In genomic region chr4:15729910-15730533, GRCh38 we compare ENCODE assay signal across 8 cellular contexts. TPM values are rescaled to one million over a fixed set of nuclear protein-coding genes. Genes with fewer than 3 reads are reported as not detected.
DNase-seq lines count a peak whose midpoint lies in the region; ATAC-seq and TF ChIP-seq lines count a peak whose summit lies in the region.

No MANE protein-coding gene starts in this region.

- H3K9me3 Mint-ChIP-seq in T-cell = no peaks in the 10 kb centered on the region
- H3K9me3 Mint-ChIP-seq in naive thymus-derived CD8-positive, alpha-beta T cell = no peaks in the 10 kb centered on the region

- peaks cover 13 to 19% (median 15%) of the 10 kb centered on the region in 3 donors for H3K4me1 Mint-ChIP-seq in T-cell
- H3K4me1 Mint-ChIP-seq in naive thymus-derived CD8-positive, alpha-beta T cell = peaks cover 12 to 18% (median 13%) of the 10 kb centered on the region in 4 donors

- no peaks in the 10 kb centered on the region for H3K27me3 Mint-ChIP-seq in T-cell
- H3K27me3 Mint-ChIP-seq in naive thymus-derived CD8-positive, alpha-beta T cell = no peaks in the 10 kb centered on the region

- peak; percentile 80 for TF ChIP-seq CTCF in LNCaP clone FGC (IDR thresholded peaks at IDR 0.05; ENCODE audit: control insufficient read depth, extremely low read depth, insufficient read depth)
- peak; percentile 84 for TF ChIP-seq CTCF in epithelial cell of proximal tubule (conservative IDR thresholded peaks at IDR 0.05; ENCODE audit: low read depth, low read length)

- H3K4me3 Mint-ChIP-seq in T-cell = no peak overlapping the region
- no peak overlapping the region for H3K4me3 Mint-ChIP-seq in naive thymus-derived CD8-positive, alpha-beta T cell

- POLR2A ChIA-PET in T-cell (lab: Charles Lee) = no interaction called here
- POLR2A ChIA-PET in naive thymus-derived CD8-positive, alpha-beta T cell (lab: Charles Lee) = no interaction called here

- DNase-seq in NCI-H345 treated with DMSO at 0.1 percent for 48 hours (lab: John Stamatoyannopoulos, UW; ENCODE audit: unreplicated experiment) = peak; percentile 19
- DNase-seq in NCI-H345 (lab: John Stamatoyannopoulos, UW) = no peak
- DNase-seq in GM19240 (ENCODE audit: insufficient read length, low spot score) = peak; percentile 26
- no peak for DNase-seq in LNCaP clone FGC (ENCODE audit: low read depth)
- peak in 18 of 34 experiments; percentile 4 to 43 (median 15) for DNase-seq in T-cell
- no peak for DNase-seq in epithelial cell of proximal tubule (ENCODE audit: low read depth)
- DNase-seq in naive thymus-derived CD8-positive, alpha-beta T cell = peak in 8 of 10 donors; percentile 9 to 66 (median 44)
- no peak for DNase-seq in T1000 (lab: John Stamatoyannopoulos, UW)

- no peak overlapping the region for H3K27ac Mint-ChIP-seq in T-cell
- no peak overlapping the region for H3K27ac Mint-ChIP-seq in naive thymus-derived CD8-positive, alpha-beta T cell

- H3K36me3 Mint-ChIP-seq in T-cell = no peaks in the 10 kb centered on the region
- H3K36me3 Mint-ChIP-seq in naive thymus-derived CD8-positive, alpha-beta T cell = no peaks in the 10 kb centered on the region

- no peak overlapping the region for H3K4me3 ChIP-seq in LNCaP clone FGC (ENCODE audit: low read depth, low read length)
- H3K4me3 ChIP-seq in epithelial cell of proximal tubule (ENCODE audit: low read depth, low read length) = no peak overlapping the region

- peak; percentile 40 to 64 (median 52) for ATAC-seq in T-cell (replicated peaks in 1 of 4)
- peak; percentile 33 to 46 for ATAC-seq in naive thymus-derived CD8-positive, alpha-beta T cell

- CTCF ChIA-PET in T-cell (lab: Charles Lee) = interaction anchor here (0.5 to 2.1 kb wide), 3 partner anchors 21 to 272 kb away, joined by 3 to 12 read pairs (median 4); no protein-coding TSS in a partner anchor

RNA-seq across cellular contexts. Expression of gene BST1, which starts 27.2 kb away (rescaled TPM):
- total RNA-seq in T-cell = under 1 TPM in 4 of 5 donors, not detected in 1; 0.28 to 0.55 (median 0.46) TPM
- 13.0 and 21.7 TPM in 2 replicates for total RNA-seq in epithelial cell of proximal tubule
- total RNA-seq in naive thymus-derived CD8-positive, alpha-beta T cell = under 1 TPM; 0.42 to 0.49 TPM
- under 1 TPM; 0.23 to 0.49 (median 0.35) TPM for polyA plus RNA-seq in naive thymus-derived CD8-positive, alpha-beta T cell

RNA-seq across cellular contexts. Expression of gene CD38, which starts 48.1 kb away (rescaled TPM):
- total RNA-seq in T-cell (10 to 100 TPM in 1 of 5 donors, 1 to 10 TPM in 4; 4.3 to 22.8 (median 5.0) TPM), epithelial cell of proximal tubule (not detected in 2 replicates)
- 1 to 10 TPM; 1.4 to 3.2 TPM for total RNA-seq in naive thymus-derived CD8-positive, alpha-beta T cell
- 1 to 10 TPM; 2.0 to 7.7 (median 5.9) TPM for polyA plus RNA-seq in naive thymus-derived CD8-positive, alpha-beta T cell

RNA-seq across cellular contexts. Expression of gene FAM200B, which starts 48.4 kb away (rescaled TPM):
- 10 to 100 TPM; 19.1 to 29.4 (median 20.7) TPM for total RNA-seq in T-cell
- total RNA-seq in epithelial cell of proximal tubule = 28.5 and 37.5 TPM in 2 replicates
- total RNA-seq in naive thymus-derived CD8-positive, alpha-beta T cell = 10 to 100 TPM; 31.0 to 38.5 TPM
- polyA plus RNA-seq in naive thymus-derived CD8-positive, alpha-beta T cell = 10 to 100 TPM; 80.6 to 92.0 (median 81.3) TPM

Comparison
In these comparisons a context has a peak if more than half of its experiments do, and no peak if none do; other contexts are left out.
1. DNase-seq: peak in NCI-H345 treated with DMSO at 0.1 percent for 48 hours (single experiment), GM19240 (single experiment), T-cell (18 of 34) and naive thymus-derived CD8-positive, alpha-beta T cell (8 of 10); none in NCI-H345 (single experiment), LNCaP clone FGC (single experiment), epithelial cell of proximal tubule (single experiment) and T1000 (single experiment).